ENCODE assay signal across 10 cellular contexts in the genomic region with DNA sequence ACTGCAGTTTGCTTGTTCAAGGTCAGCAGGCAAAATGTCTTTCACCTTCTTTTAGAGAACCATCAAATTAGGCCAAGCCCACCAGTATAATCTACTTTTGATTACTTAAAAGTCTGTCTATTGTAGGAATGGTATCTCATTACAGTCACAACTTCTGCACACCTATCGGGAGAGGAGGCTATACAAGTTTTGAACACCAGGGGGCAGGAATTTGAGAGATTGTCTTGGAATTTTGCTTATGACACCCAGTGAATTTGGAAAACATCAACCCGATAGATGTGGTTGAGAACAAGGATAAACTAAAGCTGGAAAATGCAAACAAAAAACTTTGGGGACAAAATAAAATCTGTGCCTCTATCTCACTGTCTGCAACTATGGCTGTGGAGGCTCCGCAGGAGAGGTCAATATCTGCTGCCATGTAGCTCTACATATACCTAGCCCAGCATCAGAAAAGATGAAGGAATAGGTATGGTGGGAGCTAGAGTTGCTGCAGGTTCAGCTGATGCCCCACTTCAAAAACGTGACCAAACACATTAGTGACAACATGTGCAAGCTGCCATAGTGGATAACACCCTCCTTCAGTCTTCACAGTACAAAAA.
A peak's percentile ranks its signal among the peaks of the same experiment; 100 is the strongest.
DNase-seq lines count a peak whose midpoint lies in the region; ATAC-seq and TF ChIP-seq lines count a peak whose summit lies in the region.
"Had no signal": no experiment of that assay in that cellular context is flagged by ENCODE, and none has a peak within 500 bp of the region (broad histone marks: within the 10 kb centered on the region; RNA-seq: fewer than 3 reads in every experiment).

No MANE protein-coding gene starts in this region.

- ATAC-seq in HG02678 (IDR thresholded peaks at IDR 0.05; ENCODE audit: unreplicated experiment) = no peak
- ATAC-seq: psoas muscle had no signal

- no peaks in the 10 kb centered on the region for H4K20me1 ChIP-seq in KMS-11 (ENCODE audit: insufficient read depth)

- H3K27me3 ChIP-seq in KMS-11 (ENCODE audit: insufficient read depth, low read depth) (no peaks in the 10 kb centered on the region), uterus (no peaks in the 10 kb centered on the region)

- H3K4me3 ChIP-seq in KMS-11 (IDR thresholded peaks at IDR 0.05; ENCODE audit: insufficient read depth, low read depth, low read length) = no peak overlapping the region
- no peak overlapping the region for H3K4me3 ChIP-seq in astrocyte of the spinal cord (ENCODE audit: low read depth, low read length)
- no peak overlapping the region for H3K4me3 ChIP-seq in uterus
- H3K4me3 ChIP-seq: psoas muscle had no signal

- H3K36me3 ChIP-seq in KMS-11 (ENCODE audit: insufficient read depth) = no peaks in the 10 kb centered on the region
- no peaks in the 10 kb centered on the region for H3K36me3 ChIP-seq in uterus

- intact Hi-C loops in uterus (cut with DNase I; ENCODE audit: low total_unique reads) = no loop called here

- TF ChIP-seq POLR2A in uterus (IDR thresholded peaks at IDR 0.05) = no peak

- TF ChIP-seq CTCF in GM10266 (IDR thresholded peaks at IDR 0.05; ENCODE audit: control insufficient read depth, insufficient read depth, low read depth, missing control alignments) = peak; percentile 17
- TF ChIP-seq CTCF in KMS-11 (conservative IDR thresholded peaks at IDR 0.05; ENCODE audit: low read depth, low read length) = peak; percentile 46; the same call in 1 of the 2 replicates
- TF ChIP-seq CTCF in astrocyte of the spinal cord (IDR thresholded peaks at IDR 0.05; ENCODE audit: low read depth, low read length) = peak; percentile 42
- TF ChIP-seq CTCF in uterus (IDR thresholded peaks at IDR 0.05) = no peak

- no peaks in the 10 kb centered on the region for H3K79me2 ChIP-seq in KMS-11 (ENCODE audit: insufficient read depth, low read depth)

- no peaks in the 10 kb centered on the region for H3K9me3 ChIP-seq in uterus
- H3K9me3 ChIP-seq: psoas muscle had no signal

- H3K4me1 ChIP-seq in KMS-11 (ENCODE audit: low read depth, poor library complexity, severe bottlenecking) (no peaks in the 10 kb centered on the region), uterus (no peaks in the 10 kb centered on the region)
- H3K4me1 ChIP-seq: psoas muscle had no signal

- DNase-seq in GM10266 (ENCODE audit: extremely low spot score) (no peak), astrocyte of the spinal cord (ENCODE audit: low read depth, low spot score) (no peak), medulla oblongata (ENCODE audit: extremely low spot score) (peak; percentile 4), uterus (no peak)
- no peak for DNase-seq in stimulated activated CD4-positive, alpha-beta T cell treated with anti-CD3 and anti-CD28 coated beads, Interleukin-12 subunit alpha, Interleukin-12 subunit beta, amount 100 ng/mL, for 4 hours
- no peak for DNase-seq in activated CD4-positive, alpha-beta T cell treated with anti-CD3 and anti-CD28 coated beads, Interleukin-2, amount 50 U/mL, for 1 hour
- DNase-seq: GF-D8, psoas muscle had no signal

- no peak overlapping the region for H3K4me2 ChIP-seq in KMS-11

- H3K27ac ChIP-seq in KMS-11 = no peak overlapping the region
- H3K27ac ChIP-seq in uterus = no peak overlapping the region
- H3K27ac ChIP-seq: psoas muscle had no signal

- no peak overlapping the region for H2AFZ ChIP-seq in KMS-11 (ENCODE audit: low read depth)

- H3K9ac ChIP-seq in KMS-11 = no peak overlapping the region

- in situ Hi-C loops in astrocyte of the spinal cord (cut with HindIII; ENCODE audit: low sequenced_read_pairs) = no loop called here

Comparison
In these comparisons a context has a peak if more than half of its experiments do, and no peak if none do; other contexts are left out.
1. CTCF ChIP-seq: peak in GM10266 (single experiment), KMS-11 (single experiment) and astrocyte of the spinal cord (single experiment); none in uterus (0 of 4).